ENCODE assay signal across 9 cellular contexts in the genomic region with DNA sequence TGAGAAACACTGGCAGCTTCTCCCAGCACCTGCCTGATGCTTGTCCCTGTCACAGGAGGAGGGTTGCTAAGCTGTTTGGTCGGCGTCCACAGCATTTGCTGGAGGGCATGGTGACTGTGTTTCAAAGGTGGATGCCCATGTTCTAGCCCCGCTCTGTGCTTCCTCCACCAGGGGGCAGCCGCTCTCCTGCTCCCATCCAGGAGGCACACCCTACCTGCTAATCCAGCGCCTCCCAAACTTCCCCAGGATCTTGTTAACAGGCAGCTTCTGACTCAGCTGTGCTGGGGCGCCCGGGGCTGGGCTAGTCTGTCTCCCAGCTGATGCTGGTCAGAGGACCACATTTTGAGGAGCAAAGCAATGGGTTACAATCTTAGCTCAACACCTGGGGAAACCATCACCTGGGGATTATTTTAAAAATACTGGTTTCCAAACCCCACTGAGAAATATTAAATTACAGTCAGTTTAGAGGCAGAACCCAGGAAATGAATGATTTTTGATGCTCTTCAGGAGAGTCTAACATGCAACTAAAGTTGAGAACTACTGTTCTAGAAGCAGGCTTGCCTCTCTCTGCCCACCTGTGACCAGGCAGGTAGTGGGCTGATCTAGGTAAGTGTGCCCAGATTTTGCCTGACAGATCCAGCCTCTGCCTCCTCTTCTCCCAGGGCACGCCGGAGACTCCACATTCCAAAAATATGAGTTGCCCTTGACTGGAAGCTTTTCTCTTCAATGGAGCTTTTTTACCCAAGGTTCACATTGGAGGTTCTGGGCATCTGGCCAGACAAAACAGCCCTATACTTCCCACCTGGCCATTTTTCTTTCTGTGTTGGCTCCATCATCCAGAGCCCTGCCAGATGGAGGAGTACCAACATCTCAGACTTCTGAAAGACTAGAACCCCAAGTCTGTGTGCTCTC.
DNase-seq lines count a peak whose midpoint lies in the region; ATAC-seq and TF ChIP-seq lines count a peak whose summit lies in the region.
"Had no signal": no experiment of that assay in that cellular context is flagged by ENCODE, and none has a peak within 500 bp of the region (broad histone marks: within the 10 kb centered on the region; RNA-seq: fewer than 3 reads in every experiment).

No MANE protein-coding gene starts in this region.

- H3K9me3 Mint-ChIP-seq in activated CD8-positive, alpha-beta T cell treated with anti-CD3 and anti-CD28 coated beads, Interleukin-2, amount 10 ng/mL, durations not matched to agents 7 days and 5 days (ENCODE audit: insufficient read depth) = no peaks in the 10 kb centered on the region
- H3K9me3 Mint-ChIP-seq: activated naive CD4-positive, alpha-beta T cell treated with anti-CD3 and anti-CD28 coated beads, Interleukin-2, amount 50 U/mL, for 24 hours had no signal

- DNase-seq in cardiac muscle cell (ENCODE audit: low read depth in 1 of 2, low spot score in 1 of 2) = peak; percentile 27 to 63
- no peak for DNase-seq in right cardiac atrium
- peak; percentile 82 for DNase-seq in NCI-H146 treated with DMSO at 0.1 percent for 48 hours (lab: John Stamatoyannopoulos, UW; ENCODE audit: unreplicated experiment)
- peak; percentile 51 for DNase-seq in activated CD8-positive, alpha-beta T cell treated with anti-CD3 and anti-CD28 coated beads, Interleukin-2, amount 10 ng/mL, durations not matched to agents 7 days and 5 days
- DNase-seq in germinal center (ENCODE audit: low spot score) = peak; percentile 57
- DNase-seq in stimulated activated CD4-positive, alpha-beta T cell treated with anti-CD3 and anti-CD28 coated beads, Interleukin-15, amount 100 ng/mL, for 24 hours = peak; percentile 63
- DNase-seq in cerebellum (ENCODE audit: low spot score) = no peak

- peaks cover 35% of the 10 kb centered on the region for H3K27me3 ChIP-seq in cardiac muscle cell
- no peaks in the 10 kb centered on the region for H3K27me3 ChIP-seq in right cardiac atrium (ENCODE audit: control insufficient read depth, insufficient read depth)

- CTCF ChIA-PET in activated CD8-positive, alpha-beta T cell treated with anti-CD3 and anti-CD28 coated beads, Interleukin-2, amount 10 ng/mL, durations not matched to agents 7 days and 5 days (lab: Charles Lee) = interaction anchor here (0.6 to 2.0 kb wide), 7 partner anchors 9 to 400 kb away, joined by 3 to 7 read pairs (median 3); no protein-coding TSS in a partner anchor

- WGBS in right cardiac atrium = 21% methylated on average over 9 of the region's 9 CpGs

- intact Hi-C loops in right cardiac atrium (cut with DNase I) = loop anchor here in 1 of 4 donors (10.0 kb wide), 1 partner anchor 811 kb away; no protein-coding TSS in a partner anchor

- H3K4me3 ChIP-seq in cardiac muscle cell (no peak overlapping the region), right cardiac atrium (ENCODE audit: low read length) (no peak overlapping the region)

- H3K36me3 Mint-ChIP-seq in activated CD8-positive, alpha-beta T cell treated with anti-CD3 and anti-CD28 coated beads, Interleukin-2, amount 10 ng/mL, durations not matched to agents 7 days and 5 days (ENCODE audit: low read depth) = no peaks in the 10 kb centered on the region
- H3K36me3 Mint-ChIP-seq: activated naive CD4-positive, alpha-beta T cell treated with anti-CD3 and anti-CD28 coated beads, Interleukin-2, amount 50 U/mL, for 24 hours had no signal

- TF ChIP-seq CTCF in cardiac muscle cell (IDR thresholded peaks at IDR 0.05; ENCODE audit: low read depth, low read length) = peak; percentile 57

- H3K36me3 ChIP-seq in cardiac muscle cell = no peaks in the 10 kb centered on the region

- no peak overlapping the region for H3K27ac Mint-ChIP-seq in activated CD8-positive, alpha-beta T cell treated with anti-CD3 and anti-CD28 coated beads, Interleukin-2, amount 10 ng/mL, durations not matched to agents 7 days and 5 days
- H3K27ac Mint-ChIP-seq: activated naive CD4-positive, alpha-beta T cell treated with anti-CD3 and anti-CD28 coated beads, Interleukin-2, amount 50 U/mL, for 24 hours had no signal

- H3K9me3 ChIP-seq in cardiac muscle cell (ENCODE audit: low read depth) = no peaks in the 10 kb centered on the region
- no peaks in the 10 kb centered on the region for H3K9me3 ChIP-seq in right cardiac atrium (ENCODE audit: control insufficient read depth, low read length)

- ATAC-seq in right cardiac atrium = no peak
- ATAC-seq in activated CD8-positive, alpha-beta T cell treated with anti-CD3 and anti-CD28 coated beads, Interleukin-2, amount 10 ng/mL, durations not matched to agents 7 days and 5 days = peak; percentile 58
- no peak for ATAC-seq in GM18861 (IDR thresholded peaks at IDR 0.05; ENCODE audit: unreplicated experiment)

- H3K27ac ChIP-seq in cardiac muscle cell (no peak overlapping the region), right cardiac atrium (ENCODE audit: low read length) (no peak overlapping the region)

- H3K4me1 ChIP-seq in cardiac muscle cell (ENCODE audit: low read depth) (no peaks in the 10 kb centered on the region), right cardiac atrium (ENCODE audit: control insufficient read depth, insufficient read depth, low read length) (no peaks in the 10 kb centered on the region)

- H3K4me1 Mint-ChIP-seq in activated CD8-positive, alpha-beta T cell treated with anti-CD3 and anti-CD28 coated beads, Interleukin-2, amount 10 ng/mL, durations not matched to agents 7 days and 5 days (ENCODE audit: low read depth) = no peaks in the 10 kb centered on the region
- H3K4me1 Mint-ChIP-seq: activated naive CD4-positive, alpha-beta T cell treated with anti-CD3 and anti-CD28 coated beads, Interleukin-2, amount 50 U/mL, for 24 hours had no signal

- POLR2A ChIA-PET in activated CD8-positive, alpha-beta T cell treated with anti-CD3 and anti-CD28 coated beads, Interleukin-2, amount 10 ng/mL, durations not matched to agents 7 days and 5 days (lab: Charles Lee) = interaction anchor here (0.6 kb wide), 1 partner anchor 68 kb away, joined by 3 read pairs; no protein-coding TSS in a partner anchor

- H3K4me3 Mint-ChIP-seq in activated CD8-positive, alpha-beta T cell treated with anti-CD3 and anti-CD28 coated beads, Interleukin-2, amount 10 ng/mL, durations not matched to agents 7 days and 5 days = no peak overlapping the region
- H3K4me3 Mint-ChIP-seq: activated naive CD4-positive, alpha-beta T cell treated with anti-CD3 and anti-CD28 coated beads, Interleukin-2, amount 50 U/mL, for 24 hours had no signal

- peaks cover 2% of the 10 kb centered on the region for H3K27me3 Mint-ChIP-seq in activated CD8-positive, alpha-beta T cell treated with anti-CD3 and anti-CD28 coated beads, Interleukin-2, amount 10 ng/mL, durations not matched to agents 7 days and 5 days (ENCODE audit: low read depth)

Comparison
In these comparisons a context has a peak if more than half of its experiments do, and no peak if none do; other contexts are left out.
1. DNase-seq: peak in cardiac muscle cell (2 of 2), NCI-H146 treated with DMSO at 0.1 percent for 48 hours (single experiment), activated CD8-positive, alpha-beta T cell treated with anti-CD3 and anti-CD28 coated beads, Interleukin-2, amount 10 ng/mL, durations not matched to agents 7 days and 5 days (single experiment), germinal center (single experiment) and stimulated activated CD4-positive, alpha-beta T cell treated with anti-CD3 and anti-CD28 coated beads, Interleukin-15, amount 100 ng/mL, for 24 hours (single experiment); none in right cardiac atrium (0 of 3) and cerebellum (single experiment).